In genomic region chr12:96046543-96047137, GRCh38 we compare ENCODE assay signal across 12 cellular contexts. TPM values are rescaled to one million over a fixed set of nuclear protein-coding genes. Genes with fewer than 3 reads are reported as not detected.
A peak's percentile ranks its signal among the peaks of the same experiment; 100 is the strongest.
DNase-seq lines count a peak whose midpoint lies in the region; ATAC-seq and TF ChIP-seq lines count a peak whose summit lies in the region.
"Had no signal": no experiment of that assay in that cellular context is flagged by ENCODE, and none has a peak within 500 bp of the region (broad histone marks: within the 10 kb centered on the region; RNA-seq: fewer than 3 reads in every experiment).

No MANE protein-coding gene starts in this region.

- CTCF ChIA-PET in HCT116 (lab: Charles Lee), result interaction anchor here (1.1 kb wide), 1 partner anchor 168 kb away, joined by 5 read pairs; no protein-coding TSS in a partner anchor

- H3K27me3 Mint-ChIP-seq in CD4-positive, CD25-positive, alpha-beta regulatory T cell, result no peaks in the 10 kb centered on the region
- no peaks in the 10 kb centered on the region for H3K27me3 Mint-ChIP-seq in activated naive CD8-positive, alpha-beta T cell treated with anti-CD3 and anti-CD28 coated beads, Interleukin-2, amount 10 ng/mL, durations not matched to agents 7 days and 5 days
- H3K27me3 Mint-ChIP-seq in mesothelial cell of epicardium (ENCODE audit: low read depth), result peaks cover 1% of the 10 kb centered on the region

- H3K9me2 ChIP-seq in HCT116 (ENCODE audit: insufficient read depth), result no peaks in the 10 kb centered on the region

- peak in 1 of 3 donors; percentile 52 for DNase-seq in CD4-positive, CD25-positive, alpha-beta regulatory T cell
- DNase-seq in HCT116 (ENCODE audit: low read depth, low spot score) (no peak), mesothelial cell of epicardium (ENCODE audit: low spot score in 2 of 2, unreplicated experiment in 2 of 2) (no peak), NCI-H345 treated with DMSO at 0.1 percent for 48 hours (lab: John Stamatoyannopoulos, UW; ENCODE audit: unreplicated experiment) (no peak), NCI-H2171 treated with DMSO at 0.1 percent for 48 hours (lab: John Stamatoyannopoulos, UW) (no peak), caudate nucleus (lab: John Stamatoyannopoulos, UW) (no peak)
- DNase-seq in activated naive CD8-positive, alpha-beta T cell treated with anti-CD3 and anti-CD28 coated beads, Interleukin-2, amount 10 ng/mL, durations not matched to agents 7 days and 5 days, result no peak
- DNase-seq in stimulated activated CD4-positive, alpha-beta T cell treated with anti-CD3 and anti-CD28 coated beads, Interleukin-1b, Interleukin-23, amount 100 ng/mL, for 48 hours, result no peak
- DNase-seq: COR-L47, H7 had no signal

- no peaks in the 10 kb centered on the region for H3K27me3 ChIP-seq in CD4-positive, CD25-positive, alpha-beta regulatory T cell (ENCODE audit: control insufficient read depth, insufficient read depth, low read length)
- H3K27me3 ChIP-seq in HCT116 (ENCODE audit: insufficient read depth, low read length), result no peaks in the 10 kb centered on the region

- peak overlapping the region; percentile 0 to 82 (median 49) for H3K4me3 Mint-ChIP-seq in CD4-positive, CD25-positive, alpha-beta regulatory T cell
- H3K4me3 Mint-ChIP-seq in activated naive CD8-positive, alpha-beta T cell treated with anti-CD3 and anti-CD28 coated beads, Interleukin-2, amount 10 ng/mL, durations not matched to agents 7 days and 5 days, result no peak overlapping the region
- H3K4me3 Mint-ChIP-seq in mesothelial cell of epicardium, result no peak overlapping the region
- H3K4me3 Mint-ChIP-seq: nephron had no signal

- H3K9ac ChIP-seq in HCT116 (ENCODE audit: low read length), result peak overlapping the region; percentile 49; the same call in 1 of the 2 replicates

- H3K9me3 ChIP-seq in CD4-positive, CD25-positive, alpha-beta regulatory T cell (ENCODE audit: control insufficient read depth in 2 of 2, low read length in 2 of 2), result no peaks in the 10 kb centered on the region
- no peaks in the 10 kb centered on the region for H3K9me3 ChIP-seq in HCT116 (ENCODE audit: control insufficient read depth in 1 of 2, insufficient read depth in 1 of 2, low read depth in 1 of 2, low read length in 2 of 2)

- TF ChIP-seq RAD21 in HCT116 (IDR thresholded peaks at IDR 0.05; ENCODE audit: low read depth), result no peak

- peak overlapping the region; percentile 81 for H2AFZ ChIP-seq in HCT116 (ENCODE audit: low read depth, low read length, poor library complexity, severe bottlenecking)

- peaks cover 24 to 58% (median 32%) of the 10 kb centered on the region in 4 donors for H3K4me1 Mint-ChIP-seq in CD4-positive, CD25-positive, alpha-beta regulatory T cell
- peaks cover 32% of the 10 kb centered on the region for H3K4me1 Mint-ChIP-seq in activated naive CD8-positive, alpha-beta T cell treated with anti-CD3 and anti-CD28 coated beads, Interleukin-2, amount 10 ng/mL, durations not matched to agents 7 days and 5 days
- peaks cover 18% of the 10 kb centered on the region for H3K4me1 Mint-ChIP-seq in mesothelial cell of epicardium

- peak; percentile 29 to 37 for ATAC-seq in CD4-positive, CD25-positive, alpha-beta regulatory T cell (ENCODE audit: low read depth in 2 of 2)
- no peak for ATAC-seq in HCT116
- ATAC-seq in activated naive CD8-positive, alpha-beta T cell treated with anti-CD3 and anti-CD28 coated beads, Interleukin-2, amount 10 ng/mL, durations not matched to agents 7 days and 5 days (ENCODE audit: low read depth), result no peak

- H3K9me3 Mint-ChIP-seq in CD4-positive, CD25-positive, alpha-beta regulatory T cell, result peaks cover 0 to 4% (median 0%) of the 10 kb centered on the region in 7 donors
- H3K9me3 Mint-ChIP-seq in activated naive CD8-positive, alpha-beta T cell treated with anti-CD3 and anti-CD28 coated beads, Interleukin-2, amount 10 ng/mL, durations not matched to agents 7 days and 5 days, result peaks cover 4% of the 10 kb centered on the region
- H3K9me3 Mint-ChIP-seq in mesothelial cell of epicardium, result peaks cover 4% of the 10 kb centered on the region
- H3K9me3 Mint-ChIP-seq: nephron had no signal

- peak overlapping the region; percentile 61 for H3K27ac ChIP-seq in CD4-positive, CD25-positive, alpha-beta regulatory T cell (ENCODE audit: insufficient read depth, low read length, poor library complexity, severe bottlenecking)
- peak overlapping the region; percentile 85 for H3K27ac ChIP-seq in HCT116 (ENCODE audit: low read depth, low read length)
- H3K27ac ChIP-seq in caudate nucleus (ENCODE audit: low read depth, low read length), result no peak overlapping the region

- peak overlapping the region; percentile 79 for H3K4me3 ChIP-seq in CD4-positive, CD25-positive, alpha-beta regulatory T cell (ENCODE audit: low read depth, low read length)
- peak overlapping the region in 1 of 2 experiments; percentile 29; a peak in 2 of 4 replicates for H3K4me3 ChIP-seq in HCT116 (replicated peaks in 1 of 2; ENCODE audit: low read depth in 1 of 2, low read length in 2 of 2)
- H3K4me3 ChIP-seq: smooth muscle cell had no signal

- H4K20me1 ChIP-seq in HCT116 (ENCODE audit: insufficient read depth), result no peaks in the 10 kb centered on the region

- no peaks in the 10 kb centered on the region for H3K36me3 Mint-ChIP-seq in CD4-positive, CD25-positive, alpha-beta regulatory T cell
- peaks cover 2% of the 10 kb centered on the region for H3K36me3 Mint-ChIP-seq in activated naive CD8-positive, alpha-beta T cell treated with anti-CD3 and anti-CD28 coated beads, Interleukin-2, amount 10 ng/mL, durations not matched to agents 7 days and 5 days
- no peaks in the 10 kb centered on the region for H3K36me3 Mint-ChIP-seq in mesothelial cell of epicardium

- no peak for TF ChIP-seq CTCF in HCT116 (IDR thresholded peaks at IDR 0.05 in 2 of 3, conservative IDR thresholded peaks at IDR 0.05 in 1 of 3; ENCODE audit: borderline replicate concordance in 1 of 3, insufficient read depth in 1 of 3, low read depth in 2 of 3, low read length in 2 of 3)
- no peak for TF ChIP-seq CTCF in mesothelial cell of epicardium (IDR thresholded peaks at IDR 0.05; ENCODE audit: unreplicated experiment)

- RAD21 ChIA-PET in HCT116 (lab: Charles Lee; ENCODE audit: low non-redundant PET in 1 of 2, low total read pairs in 2 of 2, uncharacterized antibody in 2 of 2, unreplicated experiment in 2 of 2), result no interaction called here

- no TSS peak for BruUV-seq in HCT116 (replicated peaks; lab: Mats Ljungman, UMichigan)

- TF ChIP-seq POLR2A in HCT116 (IDR thresholded peaks at IDR 0.05; ENCODE audit: borderline replicate concordance, extremely low read depth, insufficient read depth, insufficient read length), result no peak

- intact Hi-C loops in HCT116 (cut with micrococcal nuclease), result loop anchor here (5.0 kb wide), 1 partner anchor 151 kb away; no protein-coding TSS in a partner anchor

- POLR2A ChIA-PET in HCT116 (lab: Charles Lee), result no interaction called here
- POLR2A ChIA-PET in activated naive CD8-positive, alpha-beta T cell treated with anti-CD3 and anti-CD28 coated beads, Interleukin-2, amount 10 ng/mL, durations not matched to agents 7 days and 5 days (lab: Charles Lee), result interaction anchor here (1.0 kb wide), 2 partner anchors 104 to 354 kb away, joined by 3 read pairs; partner anchors contain the start of genes CCDC38 and CDK17

- no peaks in the 10 kb centered on the region for H3K36me3 ChIP-seq in CD4-positive, CD25-positive, alpha-beta regulatory T cell (ENCODE audit: control insufficient read depth, insufficient read depth, low read length)
- no peaks in the 10 kb centered on the region for H3K36me3 ChIP-seq in HCT116 (ENCODE audit: control insufficient read depth in 1 of 2, insufficient read depth in 2 of 2, low read length in 2 of 2)

- H3K4me1 ChIP-seq in CD4-positive, CD25-positive, alpha-beta regulatory T cell (ENCODE audit: control insufficient read depth, insufficient read depth, low read length, poor library complexity, severe bottlenecking), result peaks cover 41% of the 10 kb centered on the region
- H3K4me1 ChIP-seq in HCT116 (ENCODE audit: control insufficient read depth in 1 of 2, insufficient read depth in 2 of 2, low read length in 2 of 2), result peaks cover 36 to 57% of the 10 kb centered on the region in 2 experiments

- H3K4me2 ChIP-seq in HCT116 (ENCODE audit: low read length), result peak overlapping the region; percentile 67
- H3K4me2 ChIP-seq: smooth muscle cell had no signal

- H3K27ac Mint-ChIP-seq in CD4-positive, CD25-positive, alpha-beta regulatory T cell, result peak overlapping the region; percentile 92 to 99 (median 97)
- H3K27ac Mint-ChIP-seq in activated naive CD8-positive, alpha-beta T cell treated with anti-CD3 and anti-CD28 coated beads, Interleukin-2, amount 10 ng/mL, durations not matched to agents 7 days and 5 days, result peak overlapping the region; percentile 94
- peak overlapping the region; percentile 84 for H3K27ac Mint-ChIP-seq in mesothelial cell of epicardium
- H3K27ac Mint-ChIP-seq: nephron had no signal

- H3K79me2 ChIP-seq in HCT116 (ENCODE audit: insufficient read depth, low read length), result no peaks in the 10 kb centered on the region

TF ChIP-seq in HCT116, 20 proteins besides CTCF, POLR2A, EP300 and RAD21 (continues in another document):
- TF ChIP-seq SRF (IDR thresholded peaks at IDR 0.05; ENCODE audit: low read depth) (no peak), POLR2AphosphoS5 (IDR thresholded peaks at IDR 0.05; ENCODE audit: low read depth, low read length) (no peak), EZH2phosphoT487 (IDR thresholded peaks at IDR 0.05; ENCODE audit: borderline replicate concordance) (no peak), YY1 (IDR thresholded peaks at IDR 0.05; ENCODE audit: extremely low read depth, insufficient replicate concordance, low read depth, low read length) (no peak), SP1 (IDR thresholded peaks at IDR 0.05; ENCODE audit: low read depth) (no peak), ZFX (IDR thresholded peaks at IDR 0.05) (no peak), MAX (IDR thresholded peaks at IDR 0.05) (no peak), TCF7L2 (IDR thresholded peaks at IDR 0.05; ENCODE audit: borderline replicate concordance, extremely low read depth, insufficient read depth, insufficient read length) (no peak)

RNA-seq across cellular contexts. Expression of gene LTA4H, which starts 11.3 kb away (rescaled TPM):
- total RNA-seq in CD4-positive, CD25-positive, alpha-beta regulatory T cell, result 38.1 TPM
- 10 to 100 TPM; 63.0 to 79.1 (median 71.3) TPM for polyA plus RNA-seq in CD4-positive, CD25-positive, alpha-beta regulatory T cell
- total RNA-seq in HCT116 (2021; ENCODE audit: unreplicated experiment) (163 TPM), mesothelial cell of epicardium (95.5 to 96.4 TPM (median 96.2 TPM) in 3 replicates)
- 130 and 154 TPM in 2 replicates for polyA plus RNA-seq in HCT116 (2012)
- total RNA-seq in activated naive CD8-positive, alpha-beta T cell treated with anti-CD3 and anti-CD28 coated beads, Interleukin-2, amount 10 ng/mL, durations not matched to agents 7 days and 5 days, result 10 to 100 TPM; 49.2 to 50.7 TPM

RNA-seq across cellular contexts. Expression of gene HAL, which starts 50.5 kb away (rescaled TPM):
- total RNA-seq in CD4-positive, CD25-positive, alpha-beta regulatory T cell, result 0.57 TPM
- polyA plus RNA-seq in CD4-positive, CD25-positive, alpha-beta regulatory T cell, result not detected
- total RNA-seq in HCT116 (2021; ENCODE audit: unreplicated experiment) (1.8 TPM), mesothelial cell of epicardium (1.6 to 2.0 TPM (median 1.6 TPM) in 3 replicates)
- polyA plus RNA-seq in HCT116 (2012), result 0.40 and 0.90 TPM in 2 replicates
- total RNA-seq in activated naive CD8-positive, alpha-beta T cell treated with anti-CD3 and anti-CD28 coated beads, Interleukin-2, amount 10 ng/mL, durations not matched to agents 7 days and 5 days, result under 1 TPM; 0.14 to 0.23 TPM
- polyA plus RNA-seq: smooth muscle cell had no signal

Comparison
In these comparisons a context has a peak if more than half of its experiments do, and no peak if none do; other contexts are left out.
1. ATAC-seq: peak in CD4-positive, CD25-positive, alpha-beta regulatory T cell (2 of 2); none in HCT116 (single experiment) and activated naive CD8-positive, alpha-beta T cell treated with anti-CD3 and anti-CD28 coated beads, Interleukin-2, amount 10 ng/mL, durations not matched to agents 7 days and 5 days (single experiment).
2. H3K4me3 Mint-ChIP-seq: peak in CD4-positive, CD25-positive, alpha-beta regulatory T cell (4 of 4); none in activated naive CD8-positive, alpha-beta T cell treated with anti-CD3 and anti-CD28 coated beads, Interleukin-2, amount 10 ng/mL, durations not matched to agents 7 days and 5 days (single experiment) and mesothelial cell of epicardium (single experiment).
3. Peak in every context shown above with its lines, with median percentiles within 50 percentile points of each other: H3K27ac Mint-ChIP-seq.